2 cellular contexts compared by ENCODE assay signal in the genomic region with DNA sequence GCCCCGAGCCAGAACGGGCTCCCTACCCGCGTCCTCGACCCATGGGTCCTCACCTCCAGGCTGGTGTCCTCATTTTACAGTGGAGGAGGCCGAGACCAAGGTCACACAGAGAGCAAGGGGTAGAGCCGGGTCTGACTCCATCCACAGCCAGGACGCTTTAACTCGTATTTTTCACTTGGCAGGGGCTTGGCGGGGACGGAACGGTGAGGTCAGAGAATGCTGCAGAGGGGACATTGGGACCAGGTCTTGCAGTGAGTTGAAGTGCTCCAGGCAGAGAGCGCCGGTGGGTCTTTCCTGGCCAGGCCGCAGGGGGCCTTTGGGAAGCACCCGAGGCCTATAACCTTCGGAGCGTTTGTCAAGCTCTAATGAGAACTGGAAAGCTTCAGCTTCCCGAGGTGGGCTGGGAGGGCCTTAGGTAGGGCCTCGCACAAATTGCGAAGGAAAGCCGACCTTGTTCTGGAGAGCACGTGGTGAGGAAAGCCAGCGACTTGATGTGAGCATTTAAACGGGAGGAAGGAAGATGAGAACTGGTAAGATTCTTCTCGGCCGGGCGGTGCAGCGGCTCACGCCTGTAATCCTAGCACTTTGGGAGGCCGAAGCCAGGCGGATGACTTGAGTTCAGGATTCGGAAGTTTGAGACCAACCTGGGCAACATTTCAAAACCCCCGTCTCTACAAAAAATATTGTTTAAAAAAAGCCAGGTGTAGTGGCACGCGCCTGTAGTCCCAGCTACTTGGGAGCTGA.
A peak's percentile ranks its signal among the peaks of the same experiment; 100 is the strongest.
TF ChIP-seq lines count a peak whose summit lies in the region.

No MANE protein-coding gene starts in this region.

TF ChIP-seq in A549, 52 proteins besides CTCF, POLR2A, EP300 and RAD21:
- TF ChIP-seq ZSCAN20 (CRISPR knock-in tag; IDR thresholded peaks at IDR 0.05) (no peak), KDM5A (IDR thresholded peaks at IDR 0.05) (no peak), CHD2 (IDR thresholded peaks at IDR 0.05; ENCODE audit: low read length, partially characterized antibody) (no peak), EHF (CRISPR knock-in tag; IDR thresholded peaks at IDR 0.05) (no peak)
- TF ChIP-seq, protein P1, sequence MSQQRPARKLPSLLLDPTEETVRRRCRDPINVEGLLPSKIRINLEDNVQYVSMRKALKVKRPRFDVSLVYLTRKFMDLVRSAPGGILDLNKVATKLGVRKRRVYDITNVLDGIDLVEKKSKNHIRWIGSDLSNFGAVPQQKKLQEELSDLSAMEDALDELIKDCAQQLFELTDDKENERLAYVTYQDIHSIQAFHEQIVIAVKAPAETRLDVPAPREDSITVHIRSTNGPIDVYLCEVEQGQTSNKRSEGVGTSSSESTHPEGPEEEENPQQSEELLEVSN (IDR thresholded peaks at IDR 0.05; ENCODE audit: borderline replicate concordance, low read depth): peak; percentile 2; the same call in 1 of the 2 replicates

TF ChIP-seq in K562, 482 proteins besides CTCF, POLR2A, EP300 and RAD21:
- TF ChIP-seq ZNF133 (CRISPR knock-in tag; IDR thresholded peaks at IDR 0.05) (no peak), KDM5B (IDR thresholded peaks at IDR 0.05; ENCODE audit: insufficient replicate concordance, low read depth, low read length) (peak; percentile 8), SIN3A (IDR thresholded peaks at IDR 0.05; ENCODE audit: borderline replicate concordance in 2 of 2, control insufficient read depth in 1 of 2, low read depth in 2 of 2, low read length in 2 of 2) (no peak), ZFX (CRISPR knock-in tag; IDR thresholded peaks at IDR 0.05) (peak; percentile 39; the same call in 1 of the 2 replicates), MECOM (CRISPR knock-in tag; IDR thresholded peaks at IDR 0.05) (no peak), L3MBTL2 (IDR thresholded peaks at IDR 0.05) (peak; percentile 61; the same call in 1 of the 2 replicates)
- TF ChIP-seq, protein P2, sequence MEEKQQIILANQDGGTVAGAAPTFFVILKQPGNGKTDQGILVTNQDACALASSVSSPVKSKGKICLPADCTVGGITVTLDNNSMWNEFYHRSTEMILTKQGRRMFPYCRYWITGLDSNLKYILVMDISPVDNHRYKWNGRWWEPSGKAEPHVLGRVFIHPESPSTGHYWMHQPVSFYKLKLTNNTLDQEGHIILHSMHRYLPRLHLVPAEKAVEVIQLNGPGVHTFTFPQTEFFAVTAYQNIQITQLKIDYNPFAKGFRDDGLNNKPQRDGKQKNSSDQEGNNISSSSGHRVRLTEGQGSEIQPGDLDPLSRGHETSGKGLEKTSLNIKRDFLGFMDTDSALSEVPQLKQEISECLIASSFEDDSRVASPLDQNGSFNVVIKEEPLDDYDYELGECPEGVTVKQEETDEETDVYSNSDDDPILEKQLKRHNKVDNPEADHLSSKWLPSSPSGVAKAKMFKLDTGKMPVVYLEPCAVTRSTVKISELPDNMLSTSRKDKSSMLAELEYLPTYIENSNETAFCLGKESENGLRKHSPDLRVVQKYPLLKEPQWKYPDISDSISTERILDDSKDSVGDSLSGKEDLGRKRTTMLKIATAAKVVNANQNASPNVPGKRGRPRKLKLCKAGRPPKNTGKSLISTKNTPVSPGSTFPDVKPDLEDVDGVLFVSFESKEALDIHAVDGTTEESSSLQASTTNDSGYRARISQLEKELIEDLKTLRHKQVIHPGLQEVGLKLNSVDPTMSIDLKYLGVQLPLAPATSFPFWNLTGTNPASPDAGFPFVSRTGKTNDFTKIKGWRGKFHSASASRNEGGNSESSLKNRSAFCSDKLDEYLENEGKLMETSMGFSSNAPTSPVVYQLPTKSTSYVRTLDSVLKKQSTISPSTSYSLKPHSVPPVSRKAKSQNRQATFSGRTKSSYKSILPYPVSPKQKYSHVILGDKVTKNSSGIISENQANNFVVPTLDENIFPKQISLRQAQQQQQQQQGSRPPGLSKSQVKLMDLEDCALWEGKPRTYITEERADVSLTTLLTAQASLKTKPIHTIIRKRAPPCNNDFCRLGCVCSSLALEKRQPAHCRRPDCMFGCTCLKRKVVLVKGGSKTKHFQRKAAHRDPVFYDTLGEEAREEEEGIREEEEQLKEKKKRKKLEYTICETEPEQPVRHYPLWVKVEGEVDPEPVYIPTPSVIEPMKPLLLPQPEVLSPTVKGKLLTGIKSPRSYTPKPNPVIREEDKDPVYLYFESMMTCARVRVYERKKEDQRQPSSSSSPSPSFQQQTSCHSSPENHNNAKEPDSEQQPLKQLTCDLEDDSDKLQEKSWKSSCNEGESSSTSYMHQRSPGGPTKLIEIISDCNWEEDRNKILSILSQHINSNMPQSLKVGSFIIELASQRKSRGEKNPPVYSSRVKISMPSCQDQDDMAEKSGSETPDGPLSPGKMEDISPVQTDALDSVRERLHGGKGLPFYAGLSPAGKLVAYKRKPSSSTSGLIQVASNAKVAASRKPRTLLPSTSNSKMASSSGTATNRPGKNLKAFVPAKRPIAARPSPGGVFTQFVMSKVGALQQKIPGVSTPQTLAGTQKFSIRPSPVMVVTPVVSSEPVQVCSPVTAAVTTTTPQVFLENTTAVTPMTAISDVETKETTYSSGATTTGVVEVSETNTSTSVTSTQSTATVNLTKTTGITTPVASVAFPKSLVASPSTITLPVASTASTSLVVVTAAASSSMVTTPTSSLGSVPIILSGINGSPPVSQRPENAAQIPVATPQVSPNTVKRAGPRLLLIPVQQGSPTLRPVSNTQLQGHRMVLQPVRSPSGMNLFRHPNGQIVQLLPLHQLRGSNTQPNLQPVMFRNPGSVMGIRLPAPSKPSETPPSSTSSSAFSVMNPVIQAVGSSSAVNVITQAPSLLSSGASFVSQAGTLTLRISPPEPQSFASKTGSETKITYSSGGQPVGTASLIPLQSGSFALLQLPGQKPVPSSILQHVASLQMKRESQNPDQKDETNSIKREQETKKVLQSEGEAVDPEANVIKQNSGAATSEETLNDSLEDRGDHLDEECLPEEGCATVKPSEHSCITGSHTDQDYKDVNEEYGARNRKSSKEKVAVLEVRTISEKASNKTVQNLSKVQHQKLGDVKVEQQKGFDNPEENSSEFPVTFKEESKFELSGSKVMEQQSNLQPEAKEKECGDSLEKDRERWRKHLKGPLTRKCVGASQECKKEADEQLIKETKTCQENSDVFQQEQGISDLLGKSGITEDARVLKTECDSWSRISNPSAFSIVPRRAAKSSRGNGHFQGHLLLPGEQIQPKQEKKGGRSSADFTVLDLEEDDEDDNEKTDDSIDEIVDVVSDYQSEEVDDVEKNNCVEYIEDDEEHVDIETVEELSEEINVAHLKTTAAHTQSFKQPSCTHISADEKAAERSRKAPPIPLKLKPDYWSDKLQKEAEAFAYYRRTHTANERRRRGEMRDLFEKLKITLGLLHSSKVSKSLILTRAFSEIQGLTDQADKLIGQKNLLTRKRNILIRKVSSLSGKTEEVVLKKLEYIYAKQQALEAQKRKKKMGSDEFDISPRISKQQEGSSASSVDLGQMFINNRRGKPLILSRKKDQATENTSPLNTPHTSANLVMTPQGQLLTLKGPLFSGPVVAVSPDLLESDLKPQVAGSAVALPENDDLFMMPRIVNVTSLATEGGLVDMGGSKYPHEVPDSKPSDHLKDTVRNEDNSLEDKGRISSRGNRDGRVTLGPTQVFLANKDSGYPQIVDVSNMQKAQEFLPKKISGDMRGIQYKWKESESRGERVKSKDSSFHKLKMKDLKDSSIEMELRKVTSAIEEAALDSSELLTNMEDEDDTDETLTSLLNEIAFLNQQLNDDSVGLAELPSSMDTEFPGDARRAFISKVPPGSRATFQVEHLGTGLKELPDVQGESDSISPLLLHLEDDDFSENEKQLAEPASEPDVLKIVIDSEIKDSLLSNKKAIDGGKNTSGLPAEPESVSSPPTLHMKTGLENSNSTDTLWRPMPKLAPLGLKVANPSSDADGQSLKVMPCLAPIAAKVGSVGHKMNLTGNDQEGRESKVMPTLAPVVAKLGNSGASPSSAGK (IDR thresholded peaks at IDR 0.05): peak; percentile 63; the same call in 1 of the 2 replicates
- TF ChIP-seq, protein P3, sequence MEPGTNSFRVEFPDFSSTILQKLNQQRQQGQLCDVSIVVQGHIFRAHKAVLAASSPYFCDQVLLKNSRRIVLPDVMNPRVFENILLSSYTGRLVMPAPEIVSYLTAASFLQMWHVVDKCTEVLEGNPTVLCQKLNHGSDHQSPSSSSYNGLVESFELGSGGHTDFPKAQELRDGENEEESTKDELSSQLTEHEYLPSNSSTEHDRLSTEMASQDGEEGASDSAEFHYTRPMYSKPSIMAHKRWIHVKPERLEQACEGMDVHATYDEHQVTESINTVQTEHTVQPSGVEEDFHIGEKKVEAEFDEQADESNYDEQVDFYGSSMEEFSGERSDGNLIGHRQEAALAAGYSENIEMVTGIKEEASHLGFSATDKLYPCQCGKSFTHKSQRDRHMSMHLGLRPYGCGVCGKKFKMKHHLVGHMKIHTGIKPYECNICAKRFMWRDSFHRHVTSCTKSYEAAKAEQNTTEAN (CRISPR knock-in tag; IDR thresholded peaks at IDR 0.05): 0 out of 2 replicates have a peak, but pooled peaks have one; percentile 2
- TF ChIP-seq, protein P4, sequence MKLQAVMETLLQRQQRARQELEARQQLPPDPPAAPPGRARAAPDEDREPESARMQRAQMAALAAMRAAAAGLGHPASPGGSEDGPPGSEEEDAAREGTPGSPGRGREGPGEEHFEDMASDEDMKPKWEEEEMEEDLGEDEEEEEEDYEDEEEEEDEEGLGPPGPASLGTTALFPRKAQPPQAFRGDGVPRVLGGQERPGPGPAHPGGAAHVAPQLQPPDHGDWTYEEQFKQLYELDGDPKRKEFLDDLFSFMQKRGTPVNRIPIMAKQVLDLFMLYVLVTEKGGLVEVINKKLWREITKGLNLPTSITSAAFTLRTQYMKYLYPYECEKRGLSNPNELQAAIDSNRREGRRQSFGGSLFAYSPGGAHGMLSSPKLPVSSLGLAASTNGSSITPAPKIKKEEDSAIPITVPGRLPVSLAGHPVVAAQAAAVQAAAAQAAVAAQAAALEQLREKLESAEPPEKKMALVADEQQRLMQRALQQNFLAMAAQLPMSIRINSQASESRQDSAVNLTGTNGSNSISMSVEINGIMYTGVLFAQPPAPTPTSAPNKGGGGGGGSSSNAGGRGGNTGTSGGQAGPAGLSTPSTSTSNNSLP (IDR thresholded peaks at IDR 0.05; ENCODE audit: borderline replicate concordance, low read depth, low read length): no peak
